1 cellular context compared by ENCODE assay signal in the genomic region with DNA sequence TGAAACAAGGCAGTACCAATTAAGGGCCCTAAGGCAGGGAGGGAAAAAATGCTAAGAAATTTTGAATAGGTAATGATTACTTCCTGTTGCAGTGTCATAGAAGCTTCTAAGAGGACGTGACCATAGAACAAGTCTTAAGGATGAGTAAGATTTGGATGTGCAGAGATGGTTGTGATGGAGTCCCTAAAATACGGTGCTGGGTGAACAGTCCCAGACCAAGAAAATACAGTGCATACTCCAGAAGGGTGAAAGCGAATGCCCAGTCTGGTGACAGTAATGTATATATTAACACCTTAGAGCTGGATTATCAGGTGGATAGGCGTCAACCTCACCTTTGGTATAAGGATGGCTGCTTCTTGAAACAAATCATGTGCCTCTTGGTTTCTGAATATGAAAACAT.
TF ChIP-seq lines count a peak whose summit lies in the region.

No MANE protein-coding gene starts in this region.

TF ChIP-seq in SK-N-SH treated with all-trans-retinoic acid at 6 μM for 48 hours, 23 proteins besides CTCF, POLR2A, EP300 and RAD21 (continued from another document):
- TF ChIP-seq CSRNP3 (CRISPR knock-in tag; IDR thresholded peaks at IDR 0.05), result no peak
- no peak for TF ChIP-seq ZNF70 (CRISPR knock-in tag; IDR thresholded peaks at IDR 0.05)
- no peak for TF ChIP-seq SNAI2 (CRISPR knock-in tag; IDR thresholded peaks at IDR 0.05)
- no peak for TF ChIP-seq RARB (CRISPR knock-in tag; IDR thresholded peaks at IDR 0.05)
- no peak for TF ChIP-seq ZFP30 (CRISPR knock-in tag; IDR thresholded peaks at IDR 0.05)
- TF ChIP-seq, protein P1, sequence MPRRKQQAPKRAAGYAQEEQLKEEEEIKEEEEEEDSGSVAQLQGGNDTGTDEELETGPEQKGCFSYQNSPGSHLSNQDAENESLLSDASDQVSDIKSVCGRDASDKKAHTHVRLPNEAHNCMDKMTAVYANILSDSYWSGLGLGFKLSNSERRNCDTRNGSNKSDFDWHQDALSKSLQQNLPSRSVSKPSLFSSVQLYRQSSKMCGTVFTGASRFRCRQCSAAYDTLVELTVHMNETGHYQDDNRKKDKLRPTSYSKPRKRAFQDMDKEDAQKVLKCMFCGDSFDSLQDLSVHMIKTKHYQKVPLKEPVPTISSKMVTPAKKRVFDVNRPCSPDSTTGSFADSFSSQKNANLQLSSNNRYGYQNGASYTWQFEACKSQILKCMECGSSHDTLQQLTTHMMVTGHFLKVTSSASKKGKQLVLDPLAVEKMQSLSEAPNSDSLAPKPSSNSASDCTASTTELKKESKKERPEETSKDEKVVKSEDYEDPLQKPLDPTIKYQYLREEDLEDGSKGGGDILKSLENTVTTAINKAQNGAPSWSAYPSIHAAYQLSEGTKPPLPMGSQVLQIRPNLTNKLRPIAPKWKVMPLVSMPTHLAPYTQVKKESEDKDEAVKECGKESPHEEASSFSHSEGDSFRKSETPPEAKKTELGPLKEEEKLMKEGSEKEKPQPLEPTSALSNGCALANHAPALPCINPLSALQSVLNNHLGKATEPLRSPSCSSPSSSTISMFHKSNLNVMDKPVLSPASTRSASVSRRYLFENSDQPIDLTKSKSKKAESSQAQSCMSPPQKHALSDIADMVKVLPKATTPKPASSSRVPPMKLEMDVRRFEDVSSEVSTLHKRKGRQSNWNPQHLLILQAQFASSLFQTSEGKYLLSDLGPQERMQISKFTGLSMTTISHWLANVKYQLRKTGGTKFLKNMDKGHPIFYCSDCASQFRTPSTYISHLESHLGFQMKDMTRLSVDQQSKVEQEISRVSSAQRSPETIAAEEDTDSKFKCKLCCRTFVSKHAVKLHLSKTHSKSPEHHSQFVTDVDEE (CRISPR knock-in tag; IDR thresholded peaks at IDR 0.05), result no peak
- no peak for TF ChIP-seq TOX (CRISPR knock-in tag; IDR thresholded peaks at IDR 0.05; ENCODE audit: borderline replicate concordance)
